ENCODE assay signal across 32 cellular contexts in genomic region chr2:41004700-41005099, GRCh38.
"Had no signal": no experiment of that assay in that cellular context is flagged by ENCODE, and none has a peak within 500 bp of the region (broad histone marks: within the 10 kb centered on the region; RNA-seq: fewer than 3 reads in every experiment).

No MANE protein-coding gene starts in this region.

- H3K4me3 ChIP-seq: ovary, psoas muscle, skin epidermis, smooth muscle cell, spleen, suprapubic skin, testis, tibial artery, transverse colon, upper lobe of right lung, uterus had no signal

- H3K79me2 ChIP-seq: parathyroid adenoma had no signal

- H3K4me1 ChIP-seq: parathyroid adenoma, psoas muscle, spleen, suprapubic skin, testis, tibial artery, transverse colon, upper lobe of right lung, uterus had no signal

- ATAC-seq: naive thymus-derived CD8-positive, alpha-beta T cell; natural killer cell treated with Interleukin-12 subunit alpha and Interleukin-12 subunit beta and Interleukin-15 and Interleukin-18, amount 100 ng/mL, for 72 hours; psoas muscle; right cardiac atrium; sciatic nerve; stimulated activated memory B cell treated with anti-CD40 and anti-IgM and Interleukin-4, amounts not matched to agents 10 μg/mL and 1 μg/mL and 100 μg/mL, for 72 hours; stimulated activated naive CD8-positive, alpha-beta T cell treated with anti-CD3 and anti-CD28 coated beads, Interleukin-15, amount 100 ng/mL, for 72 hours; stimulated activated naive CD8-positive, alpha-beta T cell treated with anti-CD3 and anti-CD28 coated beads, Interleukin-15, Interleukin-2, amounts not matched to agents 100 U/mL and 50 U/mL, for 24 hours; upper lobe of right lung had no signal

- H3K9me3 ChIP-seq: ovary, psoas muscle, suprapubic skin, testis, tibial artery, transverse colon, upper lobe of right lung, uterus had no signal

- H3K36me3 Mint-ChIP-seq: naive thymus-derived CD8-positive, alpha-beta T cell; natural killer cell treated with Interleukin-12 subunit alpha and Interleukin-12 subunit beta and Interleukin-15 and Interleukin-18, amount 100 ng/mL, for 72 hours; stimulated activated memory B cell treated with anti-CD40 and anti-IgM and Interleukin-4, amounts not matched to agents 10 μg/mL and 1 μg/mL and 100 μg/mL, for 72 hours; type B pancreatic cell had no signal

- H3K27me3 ChIP-seq: ovary, spleen, suprapubic skin, testis, tibial artery, transverse colon, upper lobe of right lung, uterus had no signal

- H2AFZ ChIP-seq: parathyroid adenoma had no signal

- H3K9ac ChIP-seq: parathyroid adenoma had no signal

- H3K27ac ChIP-seq: ovary, parathyroid adenoma, psoas muscle, skin epidermis, spleen, suprapubic skin, testis, tibial artery, transverse colon, upper lobe of right lung, uterus had no signal

- H3K4me2 ChIP-seq: smooth muscle cell had no signal

- H3K27ac Mint-ChIP-seq: naive thymus-derived CD8-positive, alpha-beta T cell; natural killer cell treated with Interleukin-12 subunit alpha and Interleukin-12 subunit beta and Interleukin-15 and Interleukin-18, amount 100 ng/mL, for 72 hours; nephron progenitor cell; stimulated activated memory B cell treated with anti-CD40 and anti-IgM and Interleukin-4, amounts not matched to agents 10 μg/mL and 1 μg/mL and 100 μg/mL, for 72 hours; stimulated activated naive CD8-positive, alpha-beta T cell treated with anti-CD3 and anti-CD28 coated beads, Interleukin-15, amount 100 ng/mL, for 72 hours; type B pancreatic cell had no signal

- H3K4me1 Mint-ChIP-seq: naive thymus-derived CD8-positive, alpha-beta T cell; stimulated activated memory B cell treated with anti-CD40 and anti-IgM and Interleukin-4, amounts not matched to agents 10 μg/mL and 1 μg/mL and 100 μg/mL, for 72 hours; stimulated activated naive CD8-positive, alpha-beta T cell treated with anti-CD3 and anti-CD28 coated beads, Interleukin-15, amount 100 ng/mL, for 72 hours had no signal

- DNase-seq: naive thymus-derived CD8-positive, alpha-beta T cell; nephron progenitor cell; occipital lobe; ovary; posterior cingulate gyrus; psoas muscle; right cardiac atrium; spleen; stimulated activated CD4-positive, alpha-beta T cell treated with anti-CD3 and anti-CD28 coated beads, Interleukin-12 subunit alpha, Interleukin-12 subunit beta, amount 100 ng/mL, for 4 hours; stimulated activated CD4-positive, alpha-beta T cell treated with anti-CD3 and anti-CD28 coated beads, Interleukin-1b, Interleukin-23, amount 100 ng/mL, for 48 hours; stimulated activated CD4-positive, alpha-beta T cell treated with anti-CD3 and anti-CD28 coated beads, Interleukin-4, amount 100 ng/mL, for 1 hour; stimulated activated CD4-positive, alpha-beta T cell treated with anti-CD3 and anti-CD28 coated beads, Interleukin-4, amount 100 ng/mL, for 4 hours; stimulated activated CD8-positive, alpha-beta memory T cell treated with anti-CD3 and anti-CD28 coated beads, Interleukin-4, amount 100 ng/mL, for 48 hours; stimulated activated naive CD4-positive, alpha-beta T cell; stimulated activated naive CD8-positive, alpha-beta T cell treated with anti-CD3 and anti-CD28 coated beads, Interleukin-15, amount 100 ng/mL, for 72 hours; stimulated activated naive CD8-positive, alpha-beta T cell treated with anti-CD3 and anti-CD28 coated beads, Interleukin-15, Interleukin-2, amounts not matched to agents 100 U/mL and 50 U/mL, for 24 hours; substantia nigra; testis; tibial artery; transverse colon; upper lobe of right lung; uterus had no signal

- H3K4me3 Mint-ChIP-seq: naive thymus-derived CD8-positive, alpha-beta T cell; natural killer cell treated with Interleukin-12 subunit alpha and Interleukin-12 subunit beta and Interleukin-15 and Interleukin-18, amount 100 ng/mL, for 72 hours; nephron progenitor cell; neural crest cell; stimulated activated memory B cell treated with anti-CD40 and anti-IgM and Interleukin-4, amounts not matched to agents 10 μg/mL and 1 μg/mL and 100 μg/mL, for 72 hours; stimulated activated naive CD8-positive, alpha-beta T cell treated with anti-CD3 and anti-CD28 coated beads, Interleukin-15, amount 100 ng/mL, for 72 hours; type B pancreatic cell had no signal

- H3K36me3 ChIP-seq: ovary, spleen, suprapubic skin, tibial artery, transverse colon, upper lobe of right lung, uterus had no signal

- H3K27me3 Mint-ChIP-seq: naive thymus-derived CD8-positive, alpha-beta T cell; natural killer cell treated with Interleukin-12 subunit alpha and Interleukin-12 subunit beta and Interleukin-15 and Interleukin-18, amount 100 ng/mL, for 72 hours; progenitor cell of endocrine pancreas; stimulated activated memory B cell treated with anti-CD40 and anti-IgM and Interleukin-4, amounts not matched to agents 10 μg/mL and 1 μg/mL and 100 μg/mL, for 72 hours; stimulated activated naive CD8-positive, alpha-beta T cell treated with anti-CD3 and anti-CD28 coated beads, Interleukin-15, amount 100 ng/mL, for 72 hours; type B pancreatic cell had no signal

- H3K9me3 Mint-ChIP-seq: nephron progenitor cell; neural crest cell; stimulated activated memory B cell treated with anti-CD40 and anti-IgM and Interleukin-4, amounts not matched to agents 10 μg/mL and 1 μg/mL and 100 μg/mL, for 72 hours; stimulated activated naive CD8-positive, alpha-beta T cell treated with anti-CD3 and anti-CD28 coated beads, Interleukin-15, amount 100 ng/mL, for 72 hours; type B pancreatic cell had no signal
